In genomic region chr1:52002038-52002917, GRCh38 we compare ENCODE assay signal across 8 cellular contexts. TPM values are rescaled to one million over a fixed set of nuclear protein-coding genes. Genes with fewer than 3 reads are reported as not detected.
DNase-seq lines count a peak whose midpoint lies in the region; ATAC-seq and TF ChIP-seq lines count a peak whose summit lies in the region.

No MANE protein-coding gene starts in this region.

- WGBS in right lobe of liver (ENCODE audit: insufficient coverage, low coverage, low lambda C conversion rate, missing lambda C conversion rate): 36% methylated on average over 8 of the region's 9 CpGs

- H3K4me1 ChIP-seq in A673 (ENCODE audit: insufficient read depth, low read length, poor library complexity, severe bottlenecking) (peaks cover 21% of the 10 kb centered on the region), right lobe of liver (peaks cover 0 to 2% (median 0%) of the 10 kb centered on the region in 4 donors)

- no peak overlapping the region for H3K27ac Mint-ChIP-seq in T-helper 17 cell

- H3K4me3 ChIP-seq in A673 (ENCODE audit: low read depth, low read length, poor library complexity, severe bottlenecking) (no peak overlapping the region), coronary artery (no peak overlapping the region), right lobe of liver (no peak overlapping the region)

- intact Hi-C loops in A673 (cut with micrococcal nuclease; ENCODE audit: unreplicated experiment): loop anchor here (1.0 to 5.0 kb wide), 2 partner anchors 105 to 175 kb away; no protein-coding TSS in a partner anchor
- intact Hi-C loops in right lobe of liver (cut with DNase I): loop anchor here in 1 of 2 donors (5.0 kb wide), 1 partner anchor 105 kb away; no protein-coding TSS in a partner anchor

- TF ChIP-seq CTCF in A673 (conservative IDR thresholded peaks at IDR 0.05; ENCODE audit: low read depth, low read length): peak; percentile 91
- peak; percentile 88 for TF ChIP-seq CTCF in GM12872 (IDR thresholded peaks at IDR 0.05; ENCODE audit: insufficient read depth, low read depth, low read length)
- peak; percentile 69 for TF ChIP-seq CTCF in coronary artery (IDR thresholded peaks at IDR 0.05)
- TF ChIP-seq CTCF in right lobe of liver (IDR thresholded peaks at IDR 0.05): peak; percentile 92 to 98 (median 95)

- DNase-seq in A673 (ENCODE audit: low spot score) (peak; percentile 92), NCI-H2081 treated with DMSO at 0.1 percent for 48 hours (lab: John Stamatoyannopoulos, UW) (peak; percentile 88), T-helper 17 cell (peak in 1 of 3 donors; percentile 53), coronary artery (ENCODE audit: low spot score) (no peak), right lobe of liver (peak in 1 of 3 donors; percentile 56)
- peak; percentile 52 for DNase-seq in stimulated activated naive CD8-positive, alpha-beta T cell treated with anti-CD3 and anti-CD28 coated beads, Interleukin-15, Interleukin-2, amounts not matched to agents 100 U/mL and 50 U/mL, for 24 hours

- POLR2A ChIA-PET in A673 (lab: Charles Lee; ENCODE audit: low non-redundant PET): no interaction called here

- peak; percentile 75 for ATAC-seq in HG03045 (IDR thresholded peaks at IDR 0.05; ENCODE audit: unreplicated experiment)
- peak; percentile 98 for ATAC-seq in T-helper 17 cell
- ATAC-seq in right lobe of liver: peak; percentile 99 to 100 (median 100)
- peak; percentile 91 for ATAC-seq in stimulated activated naive CD8-positive, alpha-beta T cell treated with anti-CD3 and anti-CD28 coated beads, Interleukin-15, Interleukin-2, amounts not matched to agents 100 U/mL and 50 U/mL, for 24 hours

- no peaks in the 10 kb centered on the region for H3K9me3 ChIP-seq in A673 (ENCODE audit: low read depth, low read length, poor library complexity, severe bottlenecking)
- no peaks in the 10 kb centered on the region for H3K9me3 ChIP-seq in T-helper 17 cell (ENCODE audit: control insufficient read depth, low read length, poor library complexity, severe bottlenecking)
- H3K9me3 ChIP-seq in right lobe of liver: no peaks in the 10 kb centered on the region

- H3K4me1 Mint-ChIP-seq in T-helper 17 cell: peaks cover 5% of the 10 kb centered on the region

- peaks cover 38% of the 10 kb centered on the region for H3K27me3 Mint-ChIP-seq in T-helper 17 cell

- H3K27me3 ChIP-seq in A673 (replicated peaks; ENCODE audit: insufficient read depth, low read depth, low read length, poor library complexity) (no peaks in the 10 kb centered on the region), right lobe of liver (no peaks in the 10 kb centered on the region)

- CTCF ChIA-PET in A673 (lab: Charles Lee): interaction anchor here (0.5 to 0.8 kb wide), 2 partner anchors 89 to 106 kb away, joined by 3 to 4 read pairs; no protein-coding TSS in a partner anchor

- H3K36me3 ChIP-seq in A673 (ENCODE audit: insufficient read depth, low read length, poor library complexity, severe bottlenecking): no peaks in the 10 kb centered on the region
- no peaks in the 10 kb centered on the region for H3K36me3 ChIP-seq in right lobe of liver

- no TSS peak for BruUV-seq in A673 (replicated peaks; lab: Mats Ljungman, UMichigan)

- no peak overlapping the region for H3K4me3 Mint-ChIP-seq in T-helper 17 cell

- H3K27ac ChIP-seq in A673 (ENCODE audit: low read depth, low read length, poor library complexity, severe bottlenecking) (no peak overlapping the region), coronary artery (no peak overlapping the region), right lobe of liver (no peak overlapping the region)

- H3K36me3 Mint-ChIP-seq in T-helper 17 cell (ENCODE audit: low read depth): no peaks in the 10 kb centered on the region

- no peak for TF ChIP-seq POLR2A in right lobe of liver (IDR thresholded peaks at IDR 0.05)

RNA-seq across cellular contexts. Expression of gene RAB3B, which starts 11.8 kb away (rescaled TPM):
- total RNA-seq in A673 (2021): 25.5 and 27.2 TPM in 2 replicates
- total RNA-seq in T-helper 17 cell: under 1 TPM in 1 of 2 donors, not detected in 1; 0.02 TPM
- total RNA-seq in right lobe of liver: 1 to 10 TPM in 3 of 6 experiments, under 1 TPM in 3; 0.05 to 9.7 (median 4.4) TPM

RNA-seq across cellular contexts. Expression of gene KTI12, which starts 31.3 kb away (rescaled TPM):
- total RNA-seq in A673 (2021): 12.4 and 17.1 TPM in 2 replicates
- 10 to 100 TPM; 19.9 to 23.2 TPM for total RNA-seq in T-helper 17 cell
- total RNA-seq in right lobe of liver: 1 to 10 TPM; 2.9 to 7.5 (median 4.2) TPM

RNA-seq across cellular contexts. Expression of gene TXNDC12, which starts 52.7 kb away (rescaled TPM):
- total RNA-seq in A673 (2021) (56.0 and 70.1 TPM in 2 replicates), T-helper 17 cell (10 to 100 TPM; 23.1 to 24.4 TPM), right lobe of liver (10 to 100 TPM; 26.8 to 40.8 (median 32.0) TPM)

RNA-seq across cellular contexts. Expression of gene BTF3L4, which starts 53.8 kb away (rescaled TPM):
- total RNA-seq in A673 (2021): 84.4 and 87.0 TPM in 2 replicates
- 10 to 100 TPM; 33.6 to 40.6 TPM for total RNA-seq in T-helper 17 cell
- total RNA-seq in right lobe of liver: 10 to 100 TPM; 11.9 to 26.2 (median 15.2) TPM
